8 cellular contexts compared by ENCODE assay signal in the genomic region with DNA sequence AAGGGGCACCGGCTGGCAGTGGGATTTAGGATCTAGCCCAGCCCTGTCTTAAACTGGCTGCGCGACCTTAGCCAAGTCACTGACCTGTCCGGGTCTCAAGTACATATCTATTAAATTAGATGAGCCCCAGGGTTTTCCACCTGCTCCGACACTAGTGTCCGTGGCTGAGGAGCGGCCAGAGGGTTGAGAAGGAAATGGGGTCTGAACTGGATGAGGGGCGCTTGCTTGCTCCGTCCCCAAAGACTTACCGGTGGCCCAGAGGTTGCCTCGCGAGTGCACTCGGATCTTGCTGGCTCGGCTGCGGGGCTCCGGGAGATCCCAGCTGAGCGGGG. TPM values are rescaled to one million over a fixed set of nuclear protein-coding genes. Genes with fewer than 3 reads are reported as not detected.
DNase-seq lines count a peak whose midpoint lies in the region; ATAC-seq and TF ChIP-seq lines count a peak whose summit lies in the region.

No MANE protein-coding gene starts in this region.

- DNase-seq in RWPE2 (ENCODE audit: low spot score) (no peak), fibroblast of lung (ENCODE audit: low read depth in 2 of 2) (no peak), pons (ENCODE audit: low spot score) (no peak), NCI-H2227 (lab: John Stamatoyannopoulos, UW; ENCODE audit: unreplicated experiment) (no peak), GM19240 (ENCODE audit: insufficient read length, low spot score) (no peak)

- H3K27ac ChIP-seq in RWPE2 (ENCODE audit: poor library complexity, severe bottlenecking) (peak overlapping the region; percentile 50), fibroblast of lung (ENCODE audit: insufficient read depth, low read length) (peak overlapping the region; percentile 28), rectal smooth muscle tissue (ENCODE audit: low read depth, low read length) (peak overlapping the region; percentile 76)

- ATAC-seq in RWPE2 (ENCODE audit: low read depth) (no peak), HG03354 (IDR thresholded peaks at IDR 0.05; ENCODE audit: poor library complexity, severe bottlenecking, unreplicated experiment) (no peak)

- no peaks in the 10 kb centered on the region for H4K20me1 ChIP-seq in fibroblast of lung (ENCODE audit: control insufficient read depth, extremely low read depth, insufficient read depth, low read length)

- peaks cover 8% of the 10 kb centered on the region for H3K4me1 ChIP-seq in RWPE2 (ENCODE audit: insufficient read depth, poor library complexity, severe bottlenecking)
- H3K4me1 ChIP-seq in fibroblast of lung (ENCODE audit: control insufficient read depth, extremely low read depth, insufficient read depth, low read length): peaks cover 9% of the 10 kb centered on the region
- peaks cover 13% of the 10 kb centered on the region for H3K4me1 ChIP-seq in rectal smooth muscle tissue (ENCODE audit: control insufficient read depth, insufficient read depth, low read length)

- peak overlapping the region; percentile 24 for H2AFZ ChIP-seq in fibroblast of lung (ENCODE audit: low read length)

- peaks cover 11% of the 10 kb centered on the region for H3K79me2 ChIP-seq in fibroblast of lung (ENCODE audit: control insufficient read depth, insufficient read depth, low read length)

- TF ChIP-seq CTCF in RWPE2 (IDR thresholded peaks at IDR 0.05; ENCODE audit: poor library complexity, severe bottlenecking): no peak
- no peak for TF ChIP-seq CTCF in fibroblast of lung (conservative IDR thresholded peaks at IDR 0.05 in 1 of 2, IDR thresholded peaks at IDR 0.05 in 1 of 2; ENCODE audit: low read depth in 1 of 2, low read length in 2 of 2)

- peak overlapping the region; percentile 63 for H3K9ac ChIP-seq in fibroblast of lung (ENCODE audit: insufficient read depth, low read length)
- H3K9ac ChIP-seq in rectal smooth muscle tissue (ENCODE audit: low read length): peak overlapping the region; percentile 51

- peak overlapping the region; percentile 48; the same call in 1 of the 2 replicates for H3K4me3 ChIP-seq in GM08714 (ENCODE audit: low read length)
- H3K4me3 ChIP-seq in RWPE2 (ENCODE audit: severe bottlenecking): peak overlapping the region; percentile 44
- peak overlapping the region; percentile 47 to 62 (median 58) for H3K4me3 ChIP-seq in fibroblast of lung (replicated peaks in 1 of 4; ENCODE audit: control extremely low read depth in 1 of 4, insufficient read depth in 1 of 4, low read depth in 3 of 4, low read length in 4 of 4)
- peak overlapping the region; percentile 68 for H3K4me3 ChIP-seq in rectal smooth muscle tissue (ENCODE audit: low read length)

- H3K36me3 ChIP-seq in RWPE2 (ENCODE audit: low read depth) (peaks cover 8% of the 10 kb centered on the region), fibroblast of lung (ENCODE audit: control insufficient read depth, insufficient read depth, low read length) (peaks cover 3% of the 10 kb centered on the region), rectal smooth muscle tissue (ENCODE audit: control insufficient read depth, insufficient read depth, low read length) (no peaks in the 10 kb centered on the region)

- H3K4me2 ChIP-seq in fibroblast of lung (ENCODE audit: extremely low read depth, insufficient read depth, low read length): peak overlapping the region; percentile 79

- H3K9me3 ChIP-seq in RWPE2 (ENCODE audit: severe bottlenecking) (no peaks in the 10 kb centered on the region), fibroblast of lung (ENCODE audit: control insufficient read depth, insufficient read depth, low read depth, low read length) (no peaks in the 10 kb centered on the region)

- H3K27me3 ChIP-seq in RWPE2 (ENCODE audit: insufficient read depth, poor library complexity, severe bottlenecking) (no peaks in the 10 kb centered on the region), fibroblast of lung (ENCODE audit: control insufficient read depth, insufficient read depth, low read length) (no peaks in the 10 kb centered on the region), rectal smooth muscle tissue (ENCODE audit: control insufficient read depth, insufficient read depth, low read length) (no peaks in the 10 kb centered on the region)

RNA-seq across cellular contexts. Expression of gene NMB, which starts 0.3 kb away (rescaled TPM):
- total RNA-seq in fibroblast of lung: 3.1 and 3.6 TPM in 2 replicates
- 1.5 and 2.4 TPM in 2 replicates for polyA plus RNA-seq in fibroblast of lung
- polyA plus RNA-seq in fibroblast of lung (2012): 4.1 and 7.6 TPM in 2 replicates
- polyA minus RNA-seq in fibroblast of lung (ENCODE audit: low replicate concordance): 3.9 and 8.8 TPM in 2 replicates

RNA-seq across cellular contexts. Expression of gene WDR73, which starts 3.6 kb away (rescaled TPM):
- total RNA-seq in fibroblast of lung: 38.3 and 51.1 TPM in 2 replicates
- 15.6 and 16.8 TPM in 2 replicates for polyA plus RNA-seq in fibroblast of lung
- polyA plus RNA-seq in fibroblast of lung (2012): 13.5 and 15.6 TPM in 2 replicates
- polyA minus RNA-seq in fibroblast of lung (ENCODE audit: low replicate concordance): 18.1 and 20.7 TPM in 2 replicates

RNA-seq across cellular contexts. Expression of gene ZSCAN2, which starts 56.9 kb away (rescaled TPM):
- 9.2 and 9.8 TPM in 2 replicates for total RNA-seq in fibroblast of lung
- 6.4 and 8.9 TPM in 2 replicates for polyA plus RNA-seq in fibroblast of lung
- 5.8 and 8.0 TPM in 2 replicates for polyA plus RNA-seq in fibroblast of lung (2012)
- 2.1 and 3.1 TPM in 2 replicates for polyA minus RNA-seq in fibroblast of lung (ENCODE audit: low replicate concordance)

RNA-seq across cellular contexts. Expression of gene SEC11A, which starts 58.2 kb away (rescaled TPM):
- total RNA-seq in fibroblast of lung: 263 and 300 TPM in 2 replicates
- polyA plus RNA-seq in fibroblast of lung: 243 and 254 TPM in 2 replicates
- polyA plus RNA-seq in fibroblast of lung (2012): 206 and 222 TPM in 2 replicates
- polyA minus RNA-seq in fibroblast of lung (ENCODE audit: low replicate concordance): 45.0 and 50.6 TPM in 2 replicates
